Comparison of ENCODE assay signal across 1 cellular context in genomic region chr12:6563448-6564050, GRCh38.
TF ChIP-seq lines count a peak whose summit lies in the region.

No MANE protein-coding gene starts in this region.

TF ChIP-seq in HEK293, 187 proteins besides CTCF, POLR2A, EP300 and RAD21 (continued from another document):
- TF ChIP-seq ZNF777 (tag by site-specific recombination; IDR thresholded peaks at IDR 0.05; ENCODE audit: borderline replicate concordance) (no peak), ZNF223 (tag by site-specific recombination; IDR thresholded peaks at IDR 0.05) (no peak), ZNF214 (tag by site-specific recombination; IDR thresholded peaks at IDR 0.05; ENCODE audit: borderline replicate concordance) (no peak), ZNF600 (tag by site-specific recombination; IDR thresholded peaks at IDR 0.05) (peak; percentile 56), ZBTB20 (tag by site-specific recombination; IDR thresholded peaks at IDR 0.05) (no peak), GFI1B (tag by site-specific recombination; IDR thresholded peaks at IDR 0.05) (no peak), ZNF302 (tag by site-specific recombination; IDR thresholded peaks at IDR 0.05; ENCODE audit: low read depth) (no peak), REST (tag by site-specific recombination; IDR thresholded peaks at IDR 0.05) (no peak), ZSCAN5A (tag by site-specific recombination; IDR thresholded peaks at IDR 0.05) (no peak), ZNF354C (tag by site-specific recombination; IDR thresholded peaks at IDR 0.05; ENCODE audit: borderline replicate concordance, low read depth) (no peak), ZNF747 (tag by site-specific recombination; IDR thresholded peaks at IDR 0.05) (no peak), ZBTB17 (tag by site-specific recombination; IDR thresholded peaks at IDR 0.05) (peak; percentile 67), ZNF660 (tag by site-specific recombination; IDR thresholded peaks at IDR 0.05) (no peak), ZFP69B (tag by site-specific recombination; IDR thresholded peaks at IDR 0.05) (no peak), PRDM2 (tag by site-specific recombination; IDR thresholded peaks at IDR 0.05; ENCODE audit: borderline replicate concordance) (no peak), ZNF544 (tag by site-specific recombination; IDR thresholded peaks at IDR 0.05) (no peak), ZNF426 (tag by site-specific recombination; IDR thresholded peaks at IDR 0.05) (no peak), GLI4 (tag by site-specific recombination; IDR thresholded peaks at IDR 0.05) (no peak), ZNF639 (tag by site-specific recombination; IDR thresholded peaks at IDR 0.05) (no peak), PATZ1 (tag by site-specific recombination; IDR thresholded peaks at IDR 0.05) (peak; percentile 82), TCF7L2 (IDR thresholded peaks at IDR 0.05; ENCODE audit: borderline replicate concordance, low read depth, low read length) (no peak)
